ENCODE assay signal across 24 cellular contexts in the genomic region with DNA sequence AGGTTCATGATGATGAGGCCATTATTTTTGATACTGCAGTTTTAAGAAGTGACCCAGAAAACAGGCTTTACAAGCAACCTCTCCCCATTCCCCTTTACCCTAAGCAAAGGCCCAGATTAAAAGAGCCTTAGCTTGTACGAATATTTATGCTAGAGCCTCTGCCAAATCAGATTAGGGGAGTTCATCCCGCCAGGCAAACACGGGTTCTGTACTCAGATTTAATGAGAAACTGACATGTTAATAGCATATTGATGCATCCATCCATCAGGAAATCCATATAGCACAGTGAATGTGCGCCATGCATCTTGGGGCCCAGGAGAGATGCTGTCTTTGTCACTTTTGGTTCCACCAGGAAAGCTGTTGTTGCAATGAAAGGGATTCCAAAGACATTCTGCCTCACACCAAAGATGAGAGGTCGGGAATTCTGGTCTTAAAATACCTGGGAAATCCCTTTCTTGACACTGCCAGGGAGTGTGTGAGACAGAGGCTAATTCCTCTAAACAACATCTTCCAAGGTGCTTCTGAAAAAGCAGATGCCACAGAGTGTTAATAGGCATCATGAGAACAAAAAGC.
"Had no signal": no experiment of that assay in that cellular context is flagged by ENCODE, and none has a peak within 500 bp of the region (broad histone marks: within the 10 kb centered on the region; RNA-seq: fewer than 3 reads in every experiment).

No MANE protein-coding gene starts in this region.

- H3K36me3 Mint-ChIP-seq: activated naive CD8-positive, alpha-beta T cell had no signal

- DNase-seq: activated CD4-positive, alpha-beta T cell treated with anti-CD3 and anti-CD28 coated beads for 1 hour; activated CD4-positive, alpha-beta T cell treated with anti-CD3 and anti-CD28 coated beads, Interleukin-2, amount 50 U/mL, for 1 hour; activated effector memory CD4-positive, alpha-beta T cell treated with Interleukin-2 at 50 U/mL for 16 hours; activated naive CD4-positive, alpha-beta T cell treated with Interleukin-2 at 50 U/mL for 16 hours; anterior cingulate cortex; body of pancreas; cortex of kidney; endodermal cell; foreskin melanocyte; heart right ventricle; left lung; lower lobe of right lung; mesendoderm; mucosa of descending colon; occipital lobe; right lobe of liver; stimulated activated CD4-positive, alpha-beta T cell treated with anti-CD3 and anti-CD28 coated beads, Interleukin-2, amount 100 ng/mL, for 48 hours; stimulated activated naive CD4-positive, alpha-beta T cell treated with Interleukin-2 at 50 U/mL for 16 hours; T-helper 17 cell; T1000 had no signal

- H3K4me1 Mint-ChIP-seq: neural crest cell, T-helper 17 cell had no signal

- H3K4me3 ChIP-seq: body of pancreas, cardiac muscle cell, heart right ventricle, left lung, lower lobe of right lung, mucosa of descending colon, right lobe of liver, tibial nerve had no signal

- H3K27me3 Mint-ChIP-seq: activated naive CD8-positive, alpha-beta T cell had no signal

- H3K4me3 Mint-ChIP-seq: activated naive CD8-positive, alpha-beta T cell; endodermal cell; neural crest cell; T-helper 17 cell had no signal

- H3K27ac ChIP-seq: body of pancreas, cardiac muscle cell, heart right ventricle, left lung, lower lobe of right lung, right lobe of liver, tibial nerve had no signal

- H3K27ac Mint-ChIP-seq: activated naive CD8-positive, alpha-beta T cell; endodermal cell; T-helper 17 cell had no signal

- ATAC-seq: body of pancreas, heart right ventricle, left lung, lower lobe of right lung, mucosa of descending colon, right lobe of liver, T-helper 17 cell had no signal
